Comparison of ENCODE assay signal across 1 cellular context in the genomic region with DNA sequence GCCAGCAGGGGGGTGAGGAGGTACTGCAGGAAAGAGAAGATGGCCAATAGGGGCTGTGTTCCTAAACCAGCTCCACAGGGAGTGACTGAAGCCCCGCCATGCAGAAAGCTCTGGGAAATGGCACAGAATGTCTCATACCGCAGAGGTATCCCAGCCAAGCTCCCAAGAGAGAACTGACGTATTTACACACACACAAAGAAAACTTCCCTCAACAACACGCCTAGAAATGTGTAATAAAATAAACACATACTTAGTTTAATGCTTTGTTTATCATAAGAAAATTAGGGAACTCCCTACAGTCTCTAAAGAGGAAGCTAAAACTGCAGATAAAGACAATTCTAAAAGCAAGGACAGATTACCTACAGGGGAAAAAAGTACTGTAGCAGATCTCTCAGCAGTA.
TF ChIP-seq lines count a peak whose summit lies in the region.

No MANE protein-coding gene starts in this region.

TF ChIP-seq in IMR-90, 13 proteins besides CTCF, POLR2A, EP300 and RAD21 (continued from another document):
- TF ChIP-seq, protein P1, sequence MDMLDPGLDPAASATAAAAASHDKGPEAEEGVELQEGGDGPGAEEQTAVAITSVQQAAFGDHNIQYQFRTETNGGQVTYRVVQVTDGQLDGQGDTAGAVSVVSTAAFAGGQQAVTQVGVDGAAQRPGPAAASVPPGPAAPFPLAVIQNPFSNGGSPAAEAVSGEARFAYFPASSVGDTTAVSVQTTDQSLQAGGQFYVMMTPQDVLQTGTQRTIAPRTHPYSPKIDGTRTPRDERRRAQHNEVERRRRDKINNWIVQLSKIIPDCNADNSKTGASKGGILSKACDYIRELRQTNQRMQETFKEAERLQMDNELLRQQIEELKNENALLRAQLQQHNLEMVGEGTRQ (IDR thresholded peaks at IDR 0.05; ENCODE audit: low read depth, low read length): no peak
- TF ChIP-seq CEBPB (IDR thresholded peaks at IDR 0.05; ENCODE audit: low read depth, low read length) (no peak), MAFK (IDR thresholded peaks at IDR 0.05; ENCODE audit: low read depth, low read length) (no peak)
TF ChIP-seq in IMR-90: peak in this region for 0.
